ENCODE assay signal across 11 cellular contexts in genomic region chr16:89202422-89203215, GRCh38. TPM values are rescaled to one million over a fixed set of nuclear protein-coding genes. Genes with fewer than 3 reads are reported as not detected.
A peak's percentile ranks its signal among the peaks of the same experiment; 100 is the strongest.
DNase-seq lines count a peak whose midpoint lies in the region; ATAC-seq and TF ChIP-seq lines count a peak whose summit lies in the region.
"Had no signal": no experiment of that assay in that cellular context is flagged by ENCODE, and none has a peak within 500 bp of the region (broad histone marks: within the 10 kb centered on the region; RNA-seq: fewer than 3 reads in every experiment).

No MANE protein-coding gene starts in this region.

- TF ChIP-seq RAD21 in neural cell (conservative IDR thresholded peaks at IDR 0.05), result no peak

- H2BK120ac ChIP-seq in H9 (ENCODE audit: low read depth, low read length, poor library complexity, severe bottlenecking), result no peak overlapping the region

- no peak overlapping the region for H2BK5ac ChIP-seq in H9 (ENCODE audit: insufficient read length, low read length)

- H3K9ac ChIP-seq in H9 (ENCODE audit: extremely low read depth, insufficient read length, low read length) (no peak overlapping the region), neural cell (ENCODE audit: low read length) (no peak overlapping the region)

- no peaks in the 10 kb centered on the region for H4K20me1 ChIP-seq in H9 (ENCODE audit: control insufficient read depth, insufficient read depth, insufficient read length)
- no peaks in the 10 kb centered on the region for H4K20me1 ChIP-seq in neural cell (ENCODE audit: insufficient read depth)

- H3K36me3 Mint-ChIP-seq in CD14-positive monocyte, result peaks cover 3 to 6% of the 10 kb centered on the region in 2 donors
- H3K36me3 Mint-ChIP-seq in H9 (ENCODE audit: insufficient read depth in 1 of 3, low read depth in 3 of 3), result no peaks in the 10 kb centered on the region; a peak in 1 of 7 replicates
- peaks cover 3% of the 10 kb centered on the region for H3K36me3 Mint-ChIP-seq in chondrocyte (ENCODE audit: low read depth)

- H3K27me3 Mint-ChIP-seq in CD14-positive monocyte (ENCODE audit: low read depth in 3 of 3) (peaks cover 50 to 73% (median 62%) of the 10 kb centered on the region in 3 donors), H9 (ENCODE audit: low read depth) (peaks cover 58% of the 10 kb centered on the region), chondrocyte (ENCODE audit: low read depth) (peaks cover 33% of the 10 kb centered on the region)

- no peak overlapping the region for H2BK20ac ChIP-seq in H9 (ENCODE audit: low read depth, low read length, poor library complexity, severe bottlenecking)

- H3F3A ChIP-seq in neural cell (ENCODE audit: insufficient read depth, low read length, poor library complexity, severe bottlenecking), result no peaks in the 10 kb centered on the region

- POLR2A ChIA-PET in RWPE1 (lab: Yijun Ruan, JAX; ENCODE audit: low non-redundant PET), result no interaction called here

- no peak overlapping the region for H3K23ac ChIP-seq in H9 (ENCODE audit: insufficient read length, low read depth, low read length)

- H3K4me3 ChIP-seq in neural cell (ENCODE audit: low read length), result peak overlapping the region; percentile 53

- intact Hi-C loops in CD14-positive monocyte (cut with micrococcal nuclease), result no loop called here
- intact Hi-C loops in head of caudate nucleus (cut with DNase I), result no loop called here

- H4K8ac ChIP-seq in H9 (replicated peaks; ENCODE audit: insufficient read length, low read depth, low read length), result no peak overlapping the region

- no peak for TF ChIP-seq CTCF in CD14-positive monocyte (IDR thresholded peaks at IDR 0.05)
- no peak for TF ChIP-seq CTCF in H9 (conservative IDR thresholded peaks at IDR 0.05)
- TF ChIP-seq CTCF in chondrocyte (IDR thresholded peaks at IDR 0.05), result no peak
- no peak for TF ChIP-seq CTCF in neural cell (IDR thresholded peaks at IDR 0.05; ENCODE audit: poor library complexity, severe bottlenecking)
- TF ChIP-seq CTCF in RWPE1 (conservative IDR thresholded peaks at IDR 0.05; ENCODE audit: low read depth), result no peak

- CTCF ChIA-PET in RWPE1 (lab: Yijun Ruan, JAX), result interaction anchor here (1.0 kb wide), 1 partner anchor 30 kb away, joined by 3 read pairs; no protein-coding TSS in a partner anchor

- H3K4me1 ChIP-seq in H9 (ENCODE audit: insufficient read depth, low read length), result no peaks in the 10 kb centered on the region

- H2AFZ ChIP-seq in H9 (ENCODE audit: low read length) (no peak overlapping the region), neural cell (ENCODE audit: low read depth, low read length) (no peak overlapping the region)

- no peak overlapping the region for H2BK12ac ChIP-seq in H9 (ENCODE audit: insufficient read length, low read depth, low read length)

- H3K27ac ChIP-seq in H9 (ENCODE audit: insufficient read length, low read depth, low read length), result no peak overlapping the region
- H3K27ac ChIP-seq in neural cell (ENCODE audit: low read length), result no peak overlapping the region
- no peak overlapping the region for H3K27ac ChIP-seq in RWPE1
- H3K27ac ChIP-seq: uterus had no signal

- H3K27me3 ChIP-seq in H9 (ENCODE audit: insufficient read depth, low read length) (peaks cover 7% of the 10 kb centered on the region; the same call in 1 of the 2 replicates), neural cell (ENCODE audit: insufficient read depth, low read depth, low read length) (peaks cover 53% of the 10 kb centered on the region)

- H3K36me3 ChIP-seq in neural cell (ENCODE audit: insufficient read depth, low read length), result no peaks in the 10 kb centered on the region
- H3K36me3 ChIP-seq: uterus had no signal

- H3K9me3 Mint-ChIP-seq in CD14-positive monocyte (peaks cover 3 to 20% (median 16%) of the 10 kb centered on the region in 7 donors), H9 (peaks cover 5 to 6% of the 10 kb centered on the region in 2 experiments; a peak in 2 of 5 replicates), chondrocyte (ENCODE audit: low read depth) (peaks cover 9% of the 10 kb centered on the region)

- no peak for TF ChIP-seq EP300 in neural cell (conservative IDR thresholded peaks at IDR 0.05; ENCODE audit: poor library complexity, severe bottlenecking)

- DNase-seq in CD14-positive monocyte (ENCODE audit: low spot score) (no peak), H9 (peak; percentile 32), chondrocyte (ENCODE audit: low spot score) (peak; percentile 79), head of caudate nucleus (no peak), RWPE1 (ENCODE audit: low spot score) (no peak), HPDE6-E6E7 (ENCODE audit: extremely low spot score) (no peak)
- DNase-seq: DMS 273 treated with DMSO at 0.1 percent for 48 hours, MV-4-11, uterus had no signal

- H3K4me3 Mint-ChIP-seq in CD14-positive monocyte, result peak overlapping the region; percentile 53 to 85
- peak overlapping the region; percentile 62 to 78 for H3K4me3 Mint-ChIP-seq in H9
- H3K4me3 Mint-ChIP-seq in chondrocyte (ENCODE audit: unreplicated experiment), result peak overlapping the region; percentile 48

- H3K27ac Mint-ChIP-seq in CD14-positive monocyte (no peak overlapping the region), H9 (no peak overlapping the region), chondrocyte (ENCODE audit: unreplicated experiment) (no peak overlapping the region)

- H3K9me2 ChIP-seq in neural cell (ENCODE audit: insufficient read depth, low read length), result no peaks in the 10 kb centered on the region

- no peak overlapping the region for H2AK5ac ChIP-seq in H9 (ENCODE audit: insufficient read length, low read length)

- peaks cover 16% of the 10 kb centered on the region for H3K4me1 Mint-ChIP-seq in CD14-positive monocyte
- peaks cover 6 to 11% of the 10 kb centered on the region in 2 experiments; a peak in 2 of 4 replicates for H3K4me1 Mint-ChIP-seq in H9
- H3K4me1 Mint-ChIP-seq in chondrocyte (ENCODE audit: low read depth), result peaks cover 7% of the 10 kb centered on the region

- H2BK15ac ChIP-seq in H9 (ENCODE audit: low read depth, low read length), result no peak overlapping the region

- WGBS in H9 (ENCODE audit: extremely low coverage, insufficient read length, low lambda C conversion rate), result no CpG with 5 or more reads among the region's 49 CpGs

- no peak overlapping the region for H3T11ph ChIP-seq in H9 (ENCODE audit: low read length)

- no peak overlapping the region for H4K91ac ChIP-seq in H9 (ENCODE audit: insufficient read length, low read depth, low read length)

- no peak overlapping the region for H3K56ac ChIP-seq in H9 (ENCODE audit: insufficient read length, low read depth, low read length)

- H3K18ac ChIP-seq in H9 (ENCODE audit: insufficient read length, low read depth, low read length), result no peak overlapping the region

- no peak overlapping the region for H4K5ac ChIP-seq in H9 (ENCODE audit: insufficient read length, low read depth, low read length)

- no peak for ATAC-seq in HG03571 (IDR thresholded peaks at IDR 0.05; ENCODE audit: unreplicated experiment)

- H3K79me2 ChIP-seq in H9 (ENCODE audit: insufficient read depth, low read length) (no peaks in the 10 kb centered on the region), neural cell (replicated peaks; ENCODE audit: insufficient read depth, low read length) (no peaks in the 10 kb centered on the region)

- peaks cover 8% of the 10 kb centered on the region for H3K23me2 ChIP-seq in H9 (ENCODE audit: insufficient read length, low read depth, low read length, poor library complexity, severe bottlenecking)

- H3K14ac ChIP-seq in H9 (ENCODE audit: insufficient read depth, low read length), result no peak overlapping the region

- no peaks in the 10 kb centered on the region for H3K9me3 ChIP-seq in H9 (ENCODE audit: control insufficient read depth, low read depth, low read length)
- H3K9me3 ChIP-seq in neural cell (ENCODE audit: low read length), result peaks cover 6% of the 10 kb centered on the region
- H3K9me3 ChIP-seq: uterus had no signal

- no peaks in the 10 kb centered on the region for H3K79me1 ChIP-seq in H9 (ENCODE audit: insufficient read depth, low read depth, low read length, poor library complexity, severe bottlenecking)

- H3K4me2 ChIP-seq in H9 (ENCODE audit: insufficient read depth, insufficient read length, low read length) (peak overlapping the region; percentile 60), neural cell (ENCODE audit: low read length) (no peak overlapping the region)

- H3K4ac ChIP-seq in H9 (ENCODE audit: low read depth, low read length), result no peak overlapping the region

TF ChIP-seq in neural cell, 6 proteins besides CTCF, POLR2A, EP300 and RAD21:
- TF ChIP-seq MXI1 (conservative IDR thresholded peaks at IDR 0.05; ENCODE audit: poor library complexity, severe bottlenecking), result no peak
- peak; percentile 14 for TF ChIP-seq EZH2 (IDR thresholded peaks at IDR 0.05; ENCODE audit: borderline replicate concordance, insufficient read depth, low read length, poor library complexity, severe bottlenecking)

RNA-seq across cellular contexts. Expression of gene SLC22A31, which starts 2.3 kb away (rescaled TPM):
- polyA plus RNA-seq in CD14-positive monocyte (not detected), neural cell (not detected in 2 replicates)
- total RNA-seq in H9 (2021) (7.7 and 8.1 TPM in 2 replicates), chondrocyte (0.40 to 0.94 TPM in 2 of 3 replicates, not detected in the other)
- not detected in 2 replicates for polyA minus RNA-seq in neural cell
- total RNA-seq: uterus had no signal

RNA-seq across cellular contexts. Expression of gene ZNF778, which starts 14.9 kb away (rescaled TPM):
- polyA plus RNA-seq in CD14-positive monocyte (under 1 TPM; 0.51 to 0.60 TPM), neural cell (14.7 and 16.3 TPM in 2 replicates)
- total RNA-seq in H9 (2021) (16.4 and 17.5 TPM in 2 replicates), chondrocyte (5.8 to 7.7 TPM (median 6.6 TPM) in 3 replicates)
- 73.0 and 84.5 TPM in 2 replicates for polyA minus RNA-seq in neural cell

RNA-seq across cellular contexts. Expression of gene CDH15, which starts 31.1 kb away (rescaled TPM):
- polyA plus RNA-seq in CD14-positive monocyte (not detected), neural cell (not detected in 2 replicates)
- total RNA-seq in H9 (2021) (0.18 and 0.28 TPM in 2 replicates), chondrocyte (0.20 to 0.23 TPM in 2 of 3 replicates, not detected in the other)
- polyA minus RNA-seq in neural cell, result not detected in 2 replicates

Comparison
In these comparisons a context has a peak if more than half of its experiments do, and no peak if none do; other contexts are left out.
1. DNase-seq: peak in H9 (single experiment) and chondrocyte (single experiment); none in CD14-positive monocyte (single experiment), head of caudate nucleus (0 of 42), RWPE1 (single experiment) and HPDE6-E6E7 (single experiment).
2. Peak in every context shown above with its lines, with median percentiles within 50 percentile points of each other: H3K4me3 Mint-ChIP-seq.